ENCODE assay signal across 9 cellular contexts in the genomic region with DNA sequence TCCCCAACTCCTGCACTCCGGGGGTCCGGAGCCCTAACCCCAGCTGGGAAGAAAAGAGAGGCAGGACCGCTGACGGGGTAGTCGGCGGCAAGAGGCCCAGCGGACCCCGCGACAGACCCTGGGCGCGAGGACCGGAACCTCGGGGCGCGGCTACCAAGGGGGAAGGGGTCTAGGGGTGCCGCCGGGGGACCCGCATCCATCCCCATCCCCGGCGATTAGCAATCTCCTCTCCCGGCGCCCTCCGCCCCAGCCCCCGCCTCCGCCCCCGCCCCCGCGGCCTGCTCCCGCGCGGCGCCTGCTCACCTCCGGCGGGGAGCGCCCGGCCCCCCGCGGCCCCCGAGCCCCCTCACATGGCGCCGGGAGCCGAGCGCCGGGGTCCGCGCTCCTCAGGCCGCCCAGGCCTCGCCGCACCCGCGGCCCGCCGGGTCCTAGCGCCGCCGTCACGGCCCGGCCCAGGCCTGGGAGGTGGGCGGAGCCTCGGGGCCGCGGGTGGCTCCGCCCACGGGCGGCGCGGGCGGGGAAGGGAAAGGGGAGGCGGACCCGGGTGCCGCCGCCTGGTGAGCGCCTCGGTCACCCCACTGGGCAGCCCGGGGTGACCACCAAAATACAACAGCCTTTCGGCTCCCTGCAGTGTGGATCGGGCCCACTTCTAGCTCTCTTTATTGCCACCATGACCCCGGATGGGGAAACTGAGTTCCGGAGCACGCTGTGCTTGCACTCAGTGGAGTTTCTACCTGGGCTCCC. TPM values are rescaled to one million over a fixed set of nuclear protein-coding genes. Genes with fewer than 3 reads are reported as not detected.
A peak's percentile ranks its signal among the peaks of the same experiment; 100 is the strongest.
DNase-seq lines count a peak whose midpoint lies in the region; ATAC-seq, FAIRE-seq and TF ChIP-seq lines count a peak whose summit lies in the region.
"Had no signal": no experiment of that assay in that cellular context is flagged by ENCODE, and none has a peak within 500 bp of the region (broad histone marks: within the 10 kb centered on the region; RNA-seq: fewer than 3 reads in every experiment).

A gene with protein sequence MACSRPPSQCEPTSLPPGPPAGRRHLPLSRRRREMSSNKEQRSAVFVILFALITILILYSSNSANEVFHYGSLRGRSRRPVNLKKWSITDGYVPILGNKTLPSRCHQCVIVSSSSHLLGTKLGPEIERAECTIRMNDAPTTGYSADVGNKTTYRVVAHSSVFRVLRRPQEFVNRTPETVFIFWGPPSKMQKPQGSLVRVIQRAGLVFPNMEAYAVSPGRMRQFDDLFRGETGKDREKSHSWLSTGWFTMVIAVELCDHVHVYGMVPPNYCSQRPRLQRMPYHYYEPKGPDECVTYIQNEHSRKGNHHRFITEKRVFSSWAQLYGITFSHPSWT (minus strand): TSS at position 404 of the 744 bp plus-strand sequence. CDS start 1,622 bp downstream, outside the sequence.

- H3K27me3 Mint-ChIP-seq in natural killer cell (ENCODE audit: low read depth in 2 of 2) = no peaks in the 10 kb centered on the region

- FAIRE-seq in RCC 7860 (lab: Jason Lieb, UNC) = no peak
- FAIRE-seq: TTC549 had no signal

- H3K36me3 Mint-ChIP-seq in natural killer cell = no peaks in the 10 kb centered on the region

- DNase-seq in AG20443 (ENCODE audit: low spot score) = peak; percentile 95
- peak; percentile 14 for DNase-seq in RCC 7860 (ENCODE audit: low spot score)
- peak; percentile 60 for DNase-seq in activated gamma-delta T cell treated with Interleukin-2 at 50 U/mL for 16 hours
- DNase-seq in fibroblast of the conjunctiva (ENCODE audit: low read depth) = peak; percentile 51
- DNase-seq in natural killer cell = peak; percentile 73

- intact Hi-C loops in natural killer cell (cut with micrococcal nuclease) = no loop called here

- ATAC-seq in GM18907 (IDR thresholded peaks at IDR 0.05; ENCODE audit: unreplicated experiment) = peak; percentile 43
- ATAC-seq in HG03354 (IDR thresholded peaks at IDR 0.05; ENCODE audit: poor library complexity, severe bottlenecking, unreplicated experiment) = peak; percentile 62
- ATAC-seq in natural killer cell = peak; percentile 80 to 91 (median 88)

- TF ChIP-seq CTCF in natural killer cell (IDR thresholded peaks at IDR 0.05) (no peak), subcutaneous adipose tissue (IDR thresholded peaks at IDR 0.05; ENCODE audit: low read depth) (no peak)

- H3K9me3 Mint-ChIP-seq in natural killer cell = no peaks in the 10 kb centered on the region

- H3K4me3 Mint-ChIP-seq in natural killer cell = peak within 1 kb of the TSS; percentile 93

- peak within 1 kb of the TSS; percentile 66 to 86 for H3K27ac Mint-ChIP-seq in natural killer cell

- H3K4me1 Mint-ChIP-seq in natural killer cell = peaks cover 27 to 59% of the 10 kb centered on the region in 2 donors

RNA-seq across cellular contexts. Expression of the gene that starts here (rescaled TPM):
- total RNA-seq in natural killer cell (100 to 1,000 TPM; 120 to 148 (median 127) TPM), subcutaneous adipose tissue (100 to 1,000 TPM; 101 to 287 (median 176) TPM)

Comparison
In these comparisons a context has a peak if more than half of its experiments do, and no peak if none do; other contexts are left out.
1. Peak in every context shown above with its lines: DNase-seq and ATAC-seq.
2. DNase-seq: peak in every context shown above with its lines; median percentile 95 in AG20443; 73 in natural killer cell; 60 in activated gamma-delta T cell treated with Interleukin-2 at 50 U/mL for 16 hours; 51 in fibroblast of the conjunctiva; 14 in RCC 7860.